Comparison of ENCODE assay signal across 8 cellular contexts in genomic region chr16:21554795-21555585, GRCh38. TPM values are rescaled to one million over a fixed set of nuclear protein-coding genes. Genes with fewer than 3 reads are reported as not detected.
DNase-seq lines count a peak whose midpoint lies in the region; ATAC-seq and TF ChIP-seq lines count a peak whose summit lies in the region.

No MANE protein-coding gene starts in this region.

- peak overlapping the region; percentile 61 for H3K4me3 Mint-ChIP-seq in activated naive CD4-positive, alpha-beta T cell treated with anti-CD3 and anti-CD28 coated beads, Interleukin-2, amount 50 U/mL, for 24 hours
- peak overlapping the region; percentile 32 for H3K4me3 Mint-ChIP-seq in type B pancreatic cell

- H3K4me3 ChIP-seq in GM12875 (ENCODE audit: low read depth, low read length): no peak overlapping the region

- H3K9me3 Mint-ChIP-seq in activated naive CD4-positive, alpha-beta T cell treated with anti-CD3 and anti-CD28 coated beads, Interleukin-2, amount 50 U/mL, for 24 hours: no peaks in the 10 kb centered on the region
- no peaks in the 10 kb centered on the region for H3K9me3 Mint-ChIP-seq in type B pancreatic cell

- DNase-seq in NCI-H1092 treated with DMSO at 0.1 percent for 48 hours (lab: John Stamatoyannopoulos, UW): peak; percentile 90
- DNase-seq in Right ventricle myocardium superior: peak; percentile 94
- DNase-seq in pons (ENCODE audit: low spot score): peak; percentile 64
- peak; percentile 95 for DNase-seq in type B pancreatic cell (ENCODE audit: extremely low spot score, unreplicated experiment)

- no peaks in the 10 kb centered on the region for H3K27me3 Mint-ChIP-seq in activated naive CD4-positive, alpha-beta T cell treated with anti-CD3 and anti-CD28 coated beads, Interleukin-2, amount 50 U/mL, for 24 hours
- H3K27me3 Mint-ChIP-seq in type B pancreatic cell: peaks cover 36% of the 10 kb centered on the region

- no peaks in the 10 kb centered on the region for H3K36me3 Mint-ChIP-seq in activated naive CD4-positive, alpha-beta T cell treated with anti-CD3 and anti-CD28 coated beads, Interleukin-2, amount 50 U/mL, for 24 hours
- H3K36me3 Mint-ChIP-seq in type B pancreatic cell: no peaks in the 10 kb centered on the region

- intact Hi-C loops in Right ventricle myocardium superior (cut with DNase I): loop anchor here (10.0 kb wide), 2 partner anchors 250 to 370 kb away; no protein-coding TSS in a partner anchor

- TF ChIP-seq CTCF in GM12875 (IDR thresholded peaks at IDR 0.05; ENCODE audit: borderline replicate concordance, insufficient read depth, low read depth, low read length): peak; percentile 99
- peak; percentile 100 for TF ChIP-seq CTCF in type B pancreatic cell (conservative IDR thresholded peaks at IDR 0.05)

- H3K27ac Mint-ChIP-seq in activated naive CD4-positive, alpha-beta T cell treated with anti-CD3 and anti-CD28 coated beads, Interleukin-2, amount 50 U/mL, for 24 hours: peak overlapping the region; percentile 23
- no peak overlapping the region for H3K27ac Mint-ChIP-seq in type B pancreatic cell

- peaks cover 12% of the 10 kb centered on the region for H3K4me1 Mint-ChIP-seq in activated naive CD4-positive, alpha-beta T cell treated with anti-CD3 and anti-CD28 coated beads, Interleukin-2, amount 50 U/mL, for 24 hours
- H3K4me1 Mint-ChIP-seq in type B pancreatic cell (ENCODE audit: unreplicated experiment): peaks cover 6% of the 10 kb centered on the region

- ATAC-seq in HG02763 (IDR thresholded peaks at IDR 0.05; ENCODE audit: unreplicated experiment) (peak; percentile 97), SK-N-SH treated with all-trans-retinoic acid at 6 μM for 48 hours (peak; percentile 92), Right ventricle myocardium superior (ENCODE audit: poor library complexity) (peak; percentile 88)

TF ChIP-seq in SK-N-SH treated with all-trans-retinoic acid at 6 μM for 48 hours, 23 proteins besides CTCF, POLR2A, EP300 and RAD21:
- no peak for TF ChIP-seq CREB5 (CRISPR knock-in tag; IDR thresholded peaks at IDR 0.05; ENCODE audit: low read depth)
- peak; percentile 78; the same call in 1 of the 2 replicates for TF ChIP-seq SNAI2 (CRISPR knock-in tag; IDR thresholded peaks at IDR 0.05)
- no peak for TF ChIP-seq ARNTL (CRISPR knock-in tag; IDR thresholded peaks at IDR 0.05; ENCODE audit: borderline replicate concordance, low read depth)
- TF ChIP-seq, protein P1, sequence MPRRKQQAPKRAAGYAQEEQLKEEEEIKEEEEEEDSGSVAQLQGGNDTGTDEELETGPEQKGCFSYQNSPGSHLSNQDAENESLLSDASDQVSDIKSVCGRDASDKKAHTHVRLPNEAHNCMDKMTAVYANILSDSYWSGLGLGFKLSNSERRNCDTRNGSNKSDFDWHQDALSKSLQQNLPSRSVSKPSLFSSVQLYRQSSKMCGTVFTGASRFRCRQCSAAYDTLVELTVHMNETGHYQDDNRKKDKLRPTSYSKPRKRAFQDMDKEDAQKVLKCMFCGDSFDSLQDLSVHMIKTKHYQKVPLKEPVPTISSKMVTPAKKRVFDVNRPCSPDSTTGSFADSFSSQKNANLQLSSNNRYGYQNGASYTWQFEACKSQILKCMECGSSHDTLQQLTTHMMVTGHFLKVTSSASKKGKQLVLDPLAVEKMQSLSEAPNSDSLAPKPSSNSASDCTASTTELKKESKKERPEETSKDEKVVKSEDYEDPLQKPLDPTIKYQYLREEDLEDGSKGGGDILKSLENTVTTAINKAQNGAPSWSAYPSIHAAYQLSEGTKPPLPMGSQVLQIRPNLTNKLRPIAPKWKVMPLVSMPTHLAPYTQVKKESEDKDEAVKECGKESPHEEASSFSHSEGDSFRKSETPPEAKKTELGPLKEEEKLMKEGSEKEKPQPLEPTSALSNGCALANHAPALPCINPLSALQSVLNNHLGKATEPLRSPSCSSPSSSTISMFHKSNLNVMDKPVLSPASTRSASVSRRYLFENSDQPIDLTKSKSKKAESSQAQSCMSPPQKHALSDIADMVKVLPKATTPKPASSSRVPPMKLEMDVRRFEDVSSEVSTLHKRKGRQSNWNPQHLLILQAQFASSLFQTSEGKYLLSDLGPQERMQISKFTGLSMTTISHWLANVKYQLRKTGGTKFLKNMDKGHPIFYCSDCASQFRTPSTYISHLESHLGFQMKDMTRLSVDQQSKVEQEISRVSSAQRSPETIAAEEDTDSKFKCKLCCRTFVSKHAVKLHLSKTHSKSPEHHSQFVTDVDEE (CRISPR knock-in tag; IDR thresholded peaks at IDR 0.05): peak; percentile 23; the same call in 1 of the 2 replicates

RNA-seq across cellular contexts. Expression of gene METTL9, which starts 44.4 kb away (rescaled TPM):
- 47.4 TPM for total RNA-seq in Right ventricle myocardium superior
- total RNA-seq in type B pancreatic cell (ENCODE audit: low replicate concordance): 87.1 and 132 TPM in 2 replicates
